ENCODE assay signal across 12 cellular contexts in the genomic region with DNA sequence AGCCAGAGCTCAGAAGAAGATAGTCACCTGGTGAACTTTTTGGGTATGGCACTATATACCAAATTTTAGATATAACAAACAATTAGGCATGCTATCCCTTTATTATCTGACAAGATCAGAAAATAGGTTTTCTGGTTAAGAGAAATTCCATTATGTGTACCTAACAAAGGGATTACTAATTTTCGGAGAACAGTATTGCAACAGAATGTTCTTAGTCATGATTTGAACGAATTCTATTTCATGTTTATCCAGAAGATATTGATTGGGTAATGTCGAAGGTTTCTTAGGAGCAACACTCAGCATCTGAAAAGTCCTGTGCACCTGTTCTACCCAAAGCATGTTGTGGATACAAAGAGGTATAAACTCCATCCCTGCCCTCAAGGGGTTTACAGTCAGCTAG. TPM values are rescaled to one million over a fixed set of nuclear protein-coding genes. Genes with fewer than 3 reads are reported as not detected.
DNase-seq lines count a peak whose midpoint lies in the region; ATAC-seq, FAIRE-seq and TF ChIP-seq lines count a peak whose summit lies in the region.
"Had no signal": no experiment of that assay in that cellular context is flagged by ENCODE, and none has a peak within 500 bp of the region (broad histone marks: within the 10 kb centered on the region; RNA-seq: fewer than 3 reads in every experiment).

No MANE protein-coding gene starts in this region.

- H3K27ac ChIP-seq in astrocyte (ENCODE audit: low read depth, low read length): no peak overlapping the region
- H3K27ac ChIP-seq in smooth muscle cell (ENCODE audit: low read depth): peak overlapping the region; percentile 99
- H3K27ac ChIP-seq in neuronal stem cell (replicated peaks; ENCODE audit: low read length): no peak overlapping the region
- H3K27ac ChIP-seq: BLaER1, KMS-11 had no signal

- H3K27me3 ChIP-seq in astrocyte (ENCODE audit: insufficient read depth, low read length): no peaks in the 10 kb centered on the region
- H3K27me3 ChIP-seq in smooth muscle cell (ENCODE audit: low read depth): no peaks in the 10 kb centered on the region
- no peaks in the 10 kb centered on the region for H3K27me3 ChIP-seq in neuronal stem cell (ENCODE audit: control insufficient read depth in 3 of 3, insufficient read depth in 3 of 3, low read depth in 1 of 3, low read length in 3 of 3)
- H3K27me3 ChIP-seq: BLaER1 had no signal

- no peak for ATAC-seq in HG02938 (IDR thresholded peaks at IDR 0.05; ENCODE audit: unreplicated experiment)
- no peak for ATAC-seq in HG03097 (IDR thresholded peaks at IDR 0.05; ENCODE audit: low FRiP score, unreplicated experiment)

- H4K91ac ChIP-seq in neuronal stem cell (ENCODE audit: low read depth, low read length, poor library complexity): no peak overlapping the region

- H3K4me2 ChIP-seq in astrocyte (ENCODE audit: low read length) (peak overlapping the region; percentile 23), smooth muscle cell (peak overlapping the region; percentile 88), neuronal stem cell (ENCODE audit: insufficient read depth, low read length, poor library complexity, severe bottlenecking) (no peak overlapping the region)
- H3K4me2 ChIP-seq: BLaER1, KMS-11 had no signal

- H3K27me3 Mint-ChIP-seq in astrocyte (ENCODE audit: low read depth, unreplicated experiment): no peaks in the 10 kb centered on the region

- H3K79me2 ChIP-seq in astrocyte (ENCODE audit: insufficient read depth, low read length) (peaks cover 59% of the 10 kb centered on the region), smooth muscle cell (ENCODE audit: low read depth) (peaks cover 16% of the 10 kb centered on the region)

- H3K9me3 ChIP-seq in astrocyte (ENCODE audit: insufficient read depth, low read depth, low read length): no peaks in the 10 kb centered on the region
- no peaks in the 10 kb centered on the region for H3K9me3 ChIP-seq in smooth muscle cell (replicated peaks; ENCODE audit: low read depth)
- H3K9me3 ChIP-seq in neuronal stem cell (replicated peaks in 1 of 2; ENCODE audit: control insufficient read depth in 2 of 2, insufficient read depth in 1 of 2, low read depth in 1 of 2, low read length in 2 of 2): no peaks in the 10 kb centered on the region

- no peaks in the 10 kb centered on the region for H3K36me3 Mint-ChIP-seq in astrocyte (ENCODE audit: low read depth, unreplicated experiment)

- H3K27ac Mint-ChIP-seq in astrocyte (ENCODE audit: unreplicated experiment): peak overlapping the region; percentile 84

- no peak overlapping the region for H3K4me3 ChIP-seq in astrocyte (ENCODE audit: insufficient read depth, low read depth, low read length)
- H3K4me3 ChIP-seq in smooth muscle cell: no peak overlapping the region
- H3K4me3 ChIP-seq in neuronal stem cell (ENCODE audit: low read length in 2 of 2): no peak overlapping the region
- H3K4me3 ChIP-seq: BLaER1 had no signal

- no peak overlapping the region for H2BK15ac ChIP-seq in neuronal stem cell (ENCODE audit: low read length)

- H3K79me1 ChIP-seq in neuronal stem cell (ENCODE audit: low read depth, low read length): no peaks in the 10 kb centered on the region

- peaks cover 59% of the 10 kb centered on the region for H3K4me1 Mint-ChIP-seq in astrocyte (ENCODE audit: low read depth, unreplicated experiment)

- H3K9ac ChIP-seq in astrocyte (ENCODE audit: low read length): no peak overlapping the region
- no peak overlapping the region for H3K9ac ChIP-seq in smooth muscle cell (ENCODE audit: low read depth)
- no peak overlapping the region for H3K9ac ChIP-seq in neuronal stem cell (ENCODE audit: low read depth, low read length, poor library complexity)
- H3K9ac ChIP-seq: BLaER1, KMS-11 had no signal

- H3K18ac ChIP-seq in neuronal stem cell (ENCODE audit: low read length): no peak overlapping the region

- H3K23ac ChIP-seq in neuronal stem cell (ENCODE audit: low read depth, low read length, poor library complexity): no peak overlapping the region

- no peaks in the 10 kb centered on the region for H3K36me3 ChIP-seq in astrocyte (ENCODE audit: insufficient read depth, low read length)
- no peaks in the 10 kb centered on the region for H3K36me3 ChIP-seq in smooth muscle cell (ENCODE audit: low read depth)
- H3K36me3 ChIP-seq in neuronal stem cell (replicated peaks in 1 of 2; ENCODE audit: control insufficient read depth in 2 of 2, insufficient read depth in 2 of 2, low read length in 2 of 2): no peaks in the 10 kb centered on the region

- TF ChIP-seq CTCF in astrocyte (IDR thresholded peaks at IDR 0.05; ENCODE audit: insufficient read depth, low read depth, low read length) (no peak), smooth muscle cell (IDR thresholded peaks at IDR 0.05; ENCODE audit: borderline replicate concordance, insufficient read depth, poor library complexity, severe bottlenecking) (no peak)

- no peak overlapping the region for H4K8ac ChIP-seq in neuronal stem cell (ENCODE audit: low read depth, low read length)

- no peak for FAIRE-seq in astrocyte (lab: Jason Lieb, UNC)

- H3K4me1 ChIP-seq in astrocyte (ENCODE audit: insufficient read depth, low read length): peaks cover 73% of the 10 kb centered on the region
- H3K4me1 ChIP-seq in smooth muscle cell (ENCODE audit: low read depth): peaks cover 60% of the 10 kb centered on the region
- H3K4me1 ChIP-seq in neuronal stem cell (ENCODE audit: control insufficient read depth in 2 of 2, insufficient read depth in 1 of 2, low read depth in 1 of 2, low read length in 2 of 2): peaks cover 18 to 33% of the 10 kb centered on the region in 2 donors

- no peak overlapping the region for H3K4ac ChIP-seq in neuronal stem cell (ENCODE audit: low read length)

- H3F3A ChIP-seq in smooth muscle cell (ENCODE audit: low read depth): peaks cover 48% of the 10 kb centered on the region

- H3K4me3 Mint-ChIP-seq in astrocyte (ENCODE audit: unreplicated experiment): no peak overlapping the region

- H2AFZ ChIP-seq in astrocyte (ENCODE audit: low read depth, low read length) (no peak overlapping the region), smooth muscle cell (ENCODE audit: low read depth) (no peak overlapping the region), neuronal stem cell (ENCODE audit: low read length) (no peak overlapping the region)

- H3K14ac ChIP-seq in neuronal stem cell (ENCODE audit: low read length): no peak overlapping the region

- no peak overlapping the region for H2BK120ac ChIP-seq in neuronal stem cell (ENCODE audit: low read depth, low read length)

- no peak overlapping the region for H2BK12ac ChIP-seq in neuronal stem cell (ENCODE audit: low read length)

- H4K20me1 ChIP-seq in astrocyte (ENCODE audit: insufficient read depth, low read length) (peaks cover 52% of the 10 kb centered on the region), smooth muscle cell (ENCODE audit: low read depth) (peaks cover 71% of the 10 kb centered on the region)

- no peak overlapping the region for H2BK5ac ChIP-seq in neuronal stem cell (ENCODE audit: low read length)

- no peak overlapping the region for H2AK5ac ChIP-seq in neuronal stem cell (ENCODE audit: low read depth, low read length)

- DNase-seq in HCEC 1CT (peak; percentile 79), astrocyte (ENCODE audit: low read depth) (peak; percentile 75), iris pigment epithelial cell (ENCODE audit: low read depth) (peak; percentile 86), smooth muscle cell (lab: John Stamatoyannopoulos, UW; ENCODE audit: unreplicated experiment) (no peak), dermis blood vessel endothelial cell (no peak), neuronal stem cell (ENCODE audit: low spot score) (no peak)
- DNase-seq: amygdala, NCI-H2029 treated with DMSO at 0.1 percent for 48 hours had no signal

- WGBS in smooth muscle cell (ENCODE audit: low lambda C conversion rate): 76% methylated on average over 3 of the region's 3 CpGs
- no CpG with 5 or more reads among the region's 3 CpGs for WGBS in neuronal stem cell (ENCODE audit: extremely low coverage in 2 of 2, insufficient read length in 2 of 2, insufficient replicate concordance in 1 of 2), 2 donors

- no peaks in the 10 kb centered on the region for H3K9me3 Mint-ChIP-seq in astrocyte (ENCODE audit: unreplicated experiment)

RNA-seq across cellular contexts. Expression of gene WBP1L, which starts 36.5 kb away (rescaled TPM):
- total RNA-seq in astrocyte: 73.6 and 75.7 TPM in 2 replicates
- 33.9 and 45.3 TPM in 2 replicates for total RNA-seq in smooth muscle cell
- polyA plus RNA-seq in smooth muscle cell: 18.0 and 18.2 TPM in 2 replicates
- 73.9 and 103 TPM in 2 replicates for total RNA-seq in dermis blood vessel endothelial cell
- 20.1 TPM for polyA plus RNA-seq in neuronal stem cell (2013, experiment 1 of 2)
- polyA plus RNA-seq in neuronal stem cell (2013, experiment 2 of 2): 20.2 TPM

RNA-seq across cellular contexts. Expression of gene CYP17A1, which starts 57.0 kb away (rescaled TPM):
- total RNA-seq in astrocyte: not detected in 2 replicates
- total RNA-seq in smooth muscle cell: not detected in 2 replicates
- polyA plus RNA-seq in smooth muscle cell: not detected in 2 replicates
- not detected in 2 replicates for total RNA-seq in dermis blood vessel endothelial cell
- not detected for polyA plus RNA-seq in neuronal stem cell (2013, experiment 1 of 2)
- polyA plus RNA-seq in neuronal stem cell (2013, experiment 2 of 2): not detected

Comparison
In these comparisons a context has a peak if more than half of its experiments do, and no peak if none do; other contexts are left out.
1. DNase-seq: peak in HCEC 1CT (single experiment), astrocyte (single experiment) and iris pigment epithelial cell (single experiment); none in smooth muscle cell (single experiment), dermis blood vessel endothelial cell (single experiment) and neuronal stem cell (single experiment).